ENCODE assay signal across 8 cellular contexts in the genomic region with DNA sequence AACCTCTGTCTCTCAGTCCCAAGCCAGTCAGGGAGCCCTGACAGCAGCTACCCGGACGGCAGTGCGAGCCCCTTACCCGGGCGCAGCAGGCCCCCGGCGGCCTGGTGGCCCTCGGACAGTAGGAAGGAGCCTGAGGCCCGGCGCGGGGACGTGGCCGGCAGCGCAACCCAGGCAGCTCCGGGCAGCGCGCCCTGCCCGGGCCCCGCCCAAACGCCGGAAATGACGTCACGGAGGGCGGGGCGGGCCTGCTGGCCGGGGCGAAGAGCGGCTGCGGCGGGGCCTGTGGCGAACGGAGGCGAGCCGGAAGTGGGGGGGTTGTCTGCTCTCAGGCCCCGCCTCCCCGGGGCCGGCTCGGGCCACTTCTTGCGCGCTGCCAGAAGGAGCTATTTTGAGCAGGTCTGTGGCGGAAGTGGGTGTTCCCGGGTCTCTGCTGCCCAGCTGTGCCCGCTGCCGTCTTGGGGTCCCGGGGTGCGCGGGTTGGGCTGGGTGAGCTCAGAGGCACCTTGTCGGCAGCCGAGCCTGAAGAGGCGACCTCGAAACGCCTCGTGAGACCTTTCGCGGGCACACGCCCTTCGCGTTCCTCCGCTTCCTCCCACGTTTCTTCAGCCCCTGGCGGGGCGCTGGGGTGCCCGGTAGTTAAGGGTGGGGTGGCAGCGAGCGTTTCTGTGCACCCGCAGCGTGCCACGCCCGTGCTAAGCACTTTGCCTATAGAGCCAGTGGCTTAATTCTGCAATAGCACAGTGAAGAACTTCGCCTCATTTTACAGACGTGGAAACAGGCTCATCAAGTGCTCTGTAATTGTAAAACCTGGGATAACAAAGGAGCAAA. TPM values are rescaled to one million over a fixed set of nuclear protein-coding genes. Genes with fewer than 3 reads are reported as not detected.
DNase-seq lines count a peak whose midpoint lies in the region; ATAC-seq, FAIRE-seq and TF ChIP-seq lines count a peak whose summit lies in the region.

Gene C11orf24, minus strand, starts transcription at position 193 of the 828 bp plus-strand sequence. CDS start 8,206 bp downstream, outside the sequence.

- WGBS in pancreas, 2 donors = 0% methylated on average over 62 to 71 of the region's 71 CpGs
- WGBS in thyroid gland, 2 donors = 0% methylated on average over 24 to 28 of the region's 71 CpGs

- TF ChIP-seq POLR2A in thyroid gland (IDR thresholded peaks at IDR 0.05) = peak in 1 of 2 donors; percentile 90

- H3K36me3 Mint-ChIP-seq in activated naive CD8-positive, alpha-beta T cell treated with anti-CD3 and anti-CD28 coated beads, Interleukin-2, amount 10 ng/mL, durations not matched to agents 7 days and 5 days = peaks cover 15% of the 10 kb centered on the region

- H3F3A ChIP-seq in SU-DHL-6 (ENCODE audit: insufficient read depth) = peaks cover 28% of the 10 kb centered on the region

- DNase-seq in GM12865 (ENCODE audit: low read depth) (peak; percentile 99), NCI-H1417 (lab: John Stamatoyannopoulos, UW) (peak; percentile 96 to 97 (median 97)), Right ventricle myocardium inferior (ENCODE audit: missing footprints) (peak; percentile 98), pancreas (peak; percentile 95 to 99 (median 96)), thyroid gland (peak; percentile 95)
- DNase-seq in activated naive CD8-positive, alpha-beta T cell treated with anti-CD3 and anti-CD28 coated beads, Interleukin-2, amount 10 ng/mL, durations not matched to agents 7 days and 5 days = peak; percentile 99

- peak within 1 kb of the TSS; percentile 90 for H3K4me2 ChIP-seq in SU-DHL-6 (ENCODE audit: low read depth, low read length, poor library complexity, severe bottlenecking)

- H3K27ac ChIP-seq in SU-DHL-6 (ENCODE audit: low read depth, low read length) (peak within 1 kb of the TSS; percentile 99), pancreas (peak within 1 kb of the TSS; percentile 88 to 94 (median 90)), thyroid gland (peak within 1 kb of the TSS; percentile 93 to 95 (median 95))

- no peaks in the 10 kb centered on the region for H3K9me2 ChIP-seq in SU-DHL-6 (replicated peaks; ENCODE audit: insufficient read depth, low read length)

- POLR2A ChIA-PET in activated naive CD8-positive, alpha-beta T cell treated with anti-CD3 and anti-CD28 coated beads, Interleukin-2, amount 10 ng/mL, durations not matched to agents 7 days and 5 days (lab: Charles Lee) = interaction anchor here (0.6 to 2.3 kb wide), 8 partner anchors 10 to 40 kb away, joined by 3 to 16 read pairs (median 6); partner anchors contain the start of gene LRP5

- H3K4me1 Mint-ChIP-seq in activated naive CD8-positive, alpha-beta T cell treated with anti-CD3 and anti-CD28 coated beads, Interleukin-2, amount 10 ng/mL, durations not matched to agents 7 days and 5 days = peaks cover 30% of the 10 kb centered on the region

- peak within 1 kb of the TSS; percentile 99 for H3K27ac Mint-ChIP-seq in activated naive CD8-positive, alpha-beta T cell treated with anti-CD3 and anti-CD28 coated beads, Interleukin-2, amount 10 ng/mL, durations not matched to agents 7 days and 5 days

- intact Hi-C loops in Right ventricle myocardium inferior (cut with DNase I) = loop anchor here (1.0 to 5.0 kb wide), 3 partner anchors 25 to 188 kb away; partner anchors contain the start of gene PPP6R3
- intact Hi-C loops in pancreas (cut with DNase I) = no loop called here
- intact Hi-C loops in thyroid gland (cut with DNase I) = no loop called here

- H3K4me1 ChIP-seq in pancreas (peaks cover 8 to 20% (median 12%) of the 10 kb centered on the region in 3 donors), thyroid gland (peaks cover 11 to 23% of the 10 kb centered on the region in 2 donors)

- no peak for FAIRE-seq in pancreas (lab: Jason Lieb, UNC)

- H3K9me3 ChIP-seq in SU-DHL-6 (ENCODE audit: insufficient read depth, low read length) (peaks cover 4% of the 10 kb centered on the region; the same call in 1 of the 2 replicates), pancreas (no peaks in the 10 kb centered on the region), thyroid gland (no peaks in the 10 kb centered on the region)

- no peaks in the 10 kb centered on the region for H3K27me3 Mint-ChIP-seq in activated naive CD8-positive, alpha-beta T cell treated with anti-CD3 and anti-CD28 coated beads, Interleukin-2, amount 10 ng/mL, durations not matched to agents 7 days and 5 days

- H3K27me3 ChIP-seq in SU-DHL-6 (ENCODE audit: low read length) (no peaks in the 10 kb centered on the region), pancreas (no peaks in the 10 kb centered on the region), thyroid gland (no peaks in the 10 kb centered on the region)

- peak; percentile 82 for ATAC-seq in HG02759 (IDR thresholded peaks at IDR 0.05; ENCODE audit: unreplicated experiment)
- peak; percentile 92 for ATAC-seq in activated naive CD8-positive, alpha-beta T cell treated with anti-CD3 and anti-CD28 coated beads, Interleukin-2, amount 10 ng/mL, durations not matched to agents 7 days and 5 days (ENCODE audit: low read depth)
- ATAC-seq in Right ventricle myocardium inferior = peak; percentile 97
- peak; percentile 95 to 96 (median 96) for ATAC-seq in pancreas

- H3K9ac ChIP-seq in SU-DHL-6 (ENCODE audit: low read length) = peak within 1 kb of the TSS; percentile 82

- H3K9me3 Mint-ChIP-seq in activated naive CD8-positive, alpha-beta T cell treated with anti-CD3 and anti-CD28 coated beads, Interleukin-2, amount 10 ng/mL, durations not matched to agents 7 days and 5 days = no peaks in the 10 kb centered on the region

- peak within 1 kb of the TSS; percentile 98 for H3K4me3 Mint-ChIP-seq in activated naive CD8-positive, alpha-beta T cell treated with anti-CD3 and anti-CD28 coated beads, Interleukin-2, amount 10 ng/mL, durations not matched to agents 7 days and 5 days

- H3K79me2 ChIP-seq in SU-DHL-6 (ENCODE audit: insufficient read depth, low read length) = peaks cover 31% of the 10 kb centered on the region

- no peaks in the 10 kb centered on the region for H4K20me1 ChIP-seq in SU-DHL-6 (ENCODE audit: low read depth, low read length)

- H3K36me3 ChIP-seq in SU-DHL-6 (ENCODE audit: low read length) (no peaks in the 10 kb centered on the region), pancreas (peaks cover 0 to 10% (median 3%) of the 10 kb centered on the region in 3 donors), thyroid gland (peaks cover 4 to 9% of the 10 kb centered on the region in 2 donors)

- H2AFZ ChIP-seq in SU-DHL-6 (ENCODE audit: low read depth, low read length, severe bottlenecking) = peak within 1 kb of the TSS; percentile 33

- H3K4me3 ChIP-seq in GM12865 (ENCODE audit: low read depth, low read length) = peak within 1 kb of the TSS; percentile 98
- peak within 1 kb of the TSS; percentile 67 for H3K4me3 ChIP-seq in SU-DHL-6 (ENCODE audit: insufficient read depth, low read length, poor library complexity, severe bottlenecking)
- H3K4me3 ChIP-seq in pancreas = peak within 1 kb of the TSS; percentile 64 to 80 (median 78)
- peak within 1 kb of the TSS; percentile 60 to 89 (median 87) for H3K4me3 ChIP-seq in thyroid gland (replicated peaks in 1 of 3)

- TF ChIP-seq CTCF in GM12865 (IDR thresholded peaks at IDR 0.05; ENCODE audit: insufficient read depth, low read depth, low read length, missing control alignments) = no peak
- no peak for TF ChIP-seq CTCF in SU-DHL-6 (IDR thresholded peaks at IDR 0.05; ENCODE audit: insufficient read depth, low read length, poor library complexity, severe bottlenecking)
- no peak for TF ChIP-seq CTCF in pancreas (IDR thresholded peaks at IDR 0.05)
- peak in 2 of 6 experiments; percentile 8 to 17 for TF ChIP-seq CTCF in thyroid gland (IDR thresholded peaks at IDR 0.05)

RNA-seq across cellular contexts. Expression of gene C11orf24, which starts in this region (rescaled TPM):
- total RNA-seq in activated naive CD8-positive, alpha-beta T cell treated with anti-CD3 and anti-CD28 coated beads, Interleukin-2, amount 10 ng/mL, durations not matched to agents 7 days and 5 days = 10 to 100 TPM; 23.1 to 23.5 TPM
- total RNA-seq in Right ventricle myocardium inferior (29.4 TPM), pancreas (10 to 100 TPM; 12.4 to 19.9 (median 16.6) TPM), thyroid gland (10 to 100 TPM; 12.4 to 28.3 (median 24.4) TPM)
- 10 to 100 TPM; 19.0 to 20.3 TPM for polyA plus RNA-seq in pancreas

Comparison
In these comparisons a context has a peak if more than half of its experiments do, and no peak if none do; other contexts are left out.
1. Peak in every context shown above with its lines: DNase-seq, ATAC-seq, H3K4me3 ChIP-seq and H3K27ac ChIP-seq.